ENCODE assay signal across 2 cellular contexts in genomic region chr1:43996733-43997115, GRCh38.
TF ChIP-seq lines count a peak whose summit lies in the region.

No MANE protein-coding gene starts in this region.

TF ChIP-seq in SK-N-SH, 30 proteins besides CTCF, POLR2A, EP300 and RAD21 (continued from another document):
- TF ChIP-seq MAX (IDR thresholded peaks at IDR 0.05; ENCODE audit: low read depth): no peak
- no peak for TF ChIP-seq ELF1 (IDR thresholded peaks at IDR 0.05)
- no peak for TF ChIP-seq IRF3 (IDR thresholded peaks at IDR 0.05; ENCODE audit: low read depth, low read length)
- TF ChIP-seq NRF1 (IDR thresholded peaks at IDR 0.05; ENCODE audit: low read depth, low read length): no peak
- no peak for TF ChIP-seq MEF2A (IDR thresholded peaks at IDR 0.05; ENCODE audit: borderline replicate concordance, low read depth)

TF ChIP-seq in SK-N-SH treated with all-trans-retinoic acid at 6 μM for 48 hours, 23 proteins besides CTCF, POLR2A, EP300 and RAD21:
- TF ChIP-seq PATZ1 (CRISPR knock-in tag; IDR thresholded peaks at IDR 0.05; ENCODE audit: borderline replicate concordance) (no peak), ZNF565 (CRISPR knock-in tag; conservative IDR thresholded peaks at IDR 0.05; ENCODE audit: low read depth) (no peak), ZC3H10 (CRISPR knock-in tag; IDR thresholded peaks at IDR 0.05) (no peak), SNAI2 (CRISPR knock-in tag; IDR thresholded peaks at IDR 0.05) (no peak), CSRNP3 (CRISPR knock-in tag; IDR thresholded peaks at IDR 0.05) (no peak)
